Comparison of ENCODE assay signal across 21 cellular contexts in the genomic region with DNA sequence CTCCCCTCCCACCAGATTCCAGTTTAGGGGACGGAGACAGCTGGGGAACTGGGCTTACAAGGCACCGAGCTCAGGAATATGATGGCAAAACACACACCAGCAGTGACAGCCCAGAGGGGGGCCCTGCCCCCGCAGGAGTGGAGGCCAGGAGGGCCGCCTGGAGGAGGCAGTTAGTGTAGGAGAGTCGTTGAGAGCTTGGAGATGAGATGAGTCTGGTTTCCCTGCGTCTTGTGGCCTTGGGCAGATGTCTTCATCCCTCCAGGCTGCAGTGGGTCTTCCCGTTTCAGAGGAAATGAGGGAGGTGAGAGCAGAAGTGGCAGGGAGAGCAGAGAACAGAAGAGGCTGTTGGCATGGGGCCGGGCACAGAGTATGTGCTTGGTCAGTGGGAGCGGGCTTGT. TPM values are rescaled to one million over a fixed set of nuclear protein-coding genes. Genes with fewer than 3 reads are reported as not detected.
"Had no signal": no experiment of that assay in that cellular context is flagged by ENCODE, and none has a peak within 500 bp of the region (broad histone marks: within the 10 kb centered on the region; RNA-seq: fewer than 3 reads in every experiment).

No MANE protein-coding gene starts in this region.

- H3K36me3 Mint-ChIP-seq: activated CD4-positive, alpha-beta memory T cell treated with anti-CD3 and anti-CD28 coated beads for 36 hours; activated naive CD8-positive, alpha-beta T cell had no signal

- H3K4me3 ChIP-seq: SJSA1 had no signal

- H3K4me1 ChIP-seq: SJSA1 had no signal

- H3K9me3 Mint-ChIP-seq: activated B cell treated with CpG ODN at 0.5 μM for 24 hours; activated CD4-positive, alpha-beta memory T cell treated with anti-CD3 and anti-CD28 coated beads for 36 hours; activated CD4-positive, alpha-beta T cell treated with anti-CD3 and anti-CD28 coated beads, Interleukin-2, amount 10 ng/mL, durations not matched to agents 7 days and 5 days; activated naive CD4-positive, alpha-beta T cell treated with anti-CD3 and anti-CD28 coated beads for 36 hours; activated T-cell treated with anti-CD3 and anti-CD28 coated beads, Interleukin-2, amount 50 U/mL, for 4 hours; brain; central memory CD8-positive, alpha-beta T cell had no signal

- DNase-seq: activated B cell treated with CpG ODN at 0.5 μM for 24 hours; activated CD4-positive, alpha-beta T cell treated with anti-CD3 and anti-CD28 coated beads, Interleukin-2, amount 10 ng/mL, durations not matched to agents 7 days and 5 days; activated CD8-positive, alpha-beta memory T cell treated with anti-CD3 and anti-CD28 coated beads for 24 hours; activated effector memory CD4-positive, alpha-beta T cell treated with anti-CD3 and anti-CD28 coated beads, Interleukin-2, amount 50 U/mL, for 16 hours; activated naive CD4-positive, alpha-beta T cell treated with anti-CD3 and anti-CD28 coated beads for 36 hours; activated T-cell treated with anti-CD3 and anti-CD28 coated beads, Interleukin-2, amount 50 U/mL, for 4 hours; NCI-H1930; NCI-H510A treated with DMSO at 0.1 percent for 48 hours; PC-3; SHP77; T-helper 17 cell; T-helper 9 cell had no signal

- H3K27ac Mint-ChIP-seq: activated B cell treated with CpG ODN at 0.5 μM for 24 hours; activated CD4-positive, alpha-beta memory T cell treated with anti-CD3 and anti-CD28 coated beads for 36 hours; activated CD4-positive, alpha-beta T cell treated with anti-CD3 and anti-CD28 coated beads, Interleukin-2, amount 10 ng/mL, durations not matched to agents 7 days and 5 days; activated naive CD4-positive, alpha-beta T cell treated with anti-CD3 and anti-CD28 coated beads for 36 hours; activated naive CD8-positive, alpha-beta T cell; T-helper 17 cell had no signal

- ATAC-seq: activated T-cell treated with anti-CD3 and anti-CD28 coated beads, Interleukin-2, amount 50 U/mL, for 4 hours; PC-3; SK-N-SH treated with all-trans-retinoic acid at 6 μM for 48 hours had no signal

- H3K36me3 ChIP-seq: SJSA1 had no signal

- H3K4me1 Mint-ChIP-seq: activated CD4-positive, alpha-beta T cell treated with anti-CD3 and anti-CD28 coated beads, Interleukin-2, amount 10 ng/mL, durations not matched to agents 7 days and 5 days; central memory CD8-positive, alpha-beta T cell had no signal

- FAIRE-seq: astrocyte, RCC 7860, TTC549 had no signal

- H3K9me3 ChIP-seq: SJSA1 had no signal

- H3K4me3 Mint-ChIP-seq: activated B cell treated with CpG ODN at 0.5 μM for 24 hours; activated CD4-positive, alpha-beta memory T cell treated with anti-CD3 and anti-CD28 coated beads for 36 hours; activated CD4-positive, alpha-beta T cell treated with anti-CD3 and anti-CD28 coated beads, Interleukin-2, amount 10 ng/mL, durations not matched to agents 7 days and 5 days; activated naive CD4-positive, alpha-beta T cell treated with anti-CD3 and anti-CD28 coated beads for 36 hours; activated naive CD8-positive, alpha-beta T cell; activated T-cell treated with anti-CD3 and anti-CD28 coated beads, Interleukin-2, amount 50 U/mL, for 4 hours; central memory CD8-positive, alpha-beta T cell; T-helper 17 cell had no signal

- H3K27ac ChIP-seq: SJSA1 had no signal

RNA-seq across cellular contexts. Expression of a gene that starts 4.9 kb away (rescaled TPM):
- total RNA-seq: activated B cell treated with CpG ODN at 0.5 μM for 24 hours; activated naive CD4-positive, alpha-beta T cell treated with anti-CD3 and anti-CD28 coated beads for 36 hours; SJSA1 had no signal

RNA-seq across cellular contexts. Expression of a gene that starts 50.8 kb away (rescaled TPM):
- total RNA-seq: astrocyte, SJSA1 had no signal
